1 cellular context compared by ENCODE assay signal in the genomic region with DNA sequence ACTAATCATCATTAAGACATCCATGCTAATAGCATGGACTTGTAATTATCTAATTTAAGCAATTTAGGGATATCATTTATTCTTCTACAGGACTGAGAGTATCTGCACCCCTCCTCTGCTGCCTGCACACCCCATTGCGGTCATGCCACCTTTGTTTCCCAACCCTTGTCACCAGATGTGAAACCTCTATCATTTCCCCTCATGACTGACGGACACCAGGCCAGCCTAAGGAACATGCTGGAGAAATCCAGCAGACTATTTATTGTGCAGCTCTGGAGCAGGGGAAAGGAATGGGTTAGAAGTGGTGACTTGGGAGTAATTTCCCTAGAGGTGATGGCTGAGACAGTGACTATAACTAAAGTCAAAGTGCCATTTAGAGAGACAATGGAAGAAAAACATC.
TF ChIP-seq lines count a peak whose summit lies in the region.

No MANE protein-coding gene starts in this region.

TF ChIP-seq in WTC11, 78 proteins besides CTCF, POLR2A, EP300 and RAD21 (continued from another document):
- TF ChIP-seq, protein P1, sequence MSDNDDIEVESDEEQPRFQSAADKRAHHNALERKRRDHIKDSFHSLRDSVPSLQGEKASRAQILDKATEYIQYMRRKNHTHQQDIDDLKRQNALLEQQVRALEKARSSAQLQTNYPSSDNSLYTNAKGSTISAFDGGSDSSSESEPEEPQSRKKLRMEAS (CRISPR knock-in tag; IDR thresholded peaks at IDR 0.05) = no peak
